ENCODE assay signal across 23 cellular contexts in genomic region chr1:248736992-248737391, GRCh38. TPM values are rescaled to one million over a fixed set of nuclear protein-coding genes. Genes with fewer than 3 reads are reported as not detected.
DNase-seq lines count a peak whose midpoint lies in the region; ATAC-seq and TF ChIP-seq lines count a peak whose summit lies in the region.
"Had no signal": no experiment of that assay in that cellular context is flagged by ENCODE, and none has a peak within 500 bp of the region (broad histone marks: within the 10 kb centered on the region; RNA-seq: fewer than 3 reads in every experiment).

No MANE protein-coding gene starts in this region.

- no peaks in the 10 kb centered on the region for H3K27me3 ChIP-seq in neutrophil
- H3K27me3 ChIP-seq in CD8-positive, alpha-beta T cell (ENCODE audit: insufficient read depth, low read length) = no peaks in the 10 kb centered on the region
- H3K27me3 ChIP-seq: BLaER1 treated with 17β-estradiol and CSF1 and Interleukin-3, amounts not matched to agents 10 nM and 100 nM had no signal

- peaks cover 3 to 14% (median 8%) of the 10 kb centered on the region in 7 donors for H3K9me3 Mint-ChIP-seq in CD14-positive monocyte
- peaks cover 4% of the 10 kb centered on the region for H3K9me3 Mint-ChIP-seq in CD8-positive, alpha-beta T cell

- H3K27ac Mint-ChIP-seq in CD14-positive monocyte = peak overlapping the region in 5 of 7 donors; percentile 15 to 85 (median 55)
- no peak overlapping the region for H3K27ac Mint-ChIP-seq in CD8-positive, alpha-beta T cell
- H3K27ac Mint-ChIP-seq: CD4-positive, CD25-positive, alpha-beta regulatory T cell; CD8-positive, alpha-beta memory T cell; GM23338; H9 had no signal

- ATAC-seq in CD8-positive, alpha-beta T cell = no peak
- ATAC-seq: A549, GM23338, HCT116 had no signal

- H3K4me1 ChIP-seq in neutrophil (ENCODE audit: control insufficient read depth in 1 of 2, insufficient read depth in 1 of 2, low read depth in 1 of 2, low read length in 1 of 2) = peaks cover 40 to 56% of the 10 kb centered on the region in 2 experiments
- H3K4me1 ChIP-seq in CD8-positive, alpha-beta T cell (ENCODE audit: insufficient read depth, low read length) = no peaks in the 10 kb centered on the region
- H3K4me1 ChIP-seq in OCI-LY7 (ENCODE audit: insufficient read depth, low read length, poor library complexity, severe bottlenecking) = no peaks in the 10 kb centered on the region
- H3K4me1 ChIP-seq: A549, BE2C had no signal

- CTCF ChIA-PET in CD8-positive, alpha-beta T cell (lab: Charles Lee) = no interaction called here
- CTCF ChIA-PET in OCI-LY7 (lab: Charles Lee; ENCODE audit: unreplicated experiment) = no interaction called here

- H2AFZ ChIP-seq in OCI-LY7 (ENCODE audit: low read length) = no peak overlapping the region
- H2AFZ ChIP-seq: GM23338 had no signal

- H3K79me2 ChIP-seq in OCI-LY7 (ENCODE audit: insufficient read depth, low read depth, low read length) = no peaks in the 10 kb centered on the region

- intact Hi-C loops in CD14-positive monocyte (cut with micrococcal nuclease) = no loop called here
- intact Hi-C loops in CD8-positive, alpha-beta T cell (cut with DNase I, micrococcal nuclease) = no loop called here
- intact Hi-C loops in OCI-LY7 (cut with micrococcal nuclease; ENCODE audit: unreplicated experiment) = no loop called here

- DNase-seq in CD14-positive monocyte (ENCODE audit: low spot score) = no peak
- DNase-seq in MV-4-11 (lab: John Stamatoyannopoulos, UW) = peak; percentile 10
- DNase-seq in iPS-NIHi7 (ENCODE audit: extremely low spot score) = peak; percentile 2
- DNase-seq in NCI-H748 treated with DMSO at 0.1 percent for 48 hours (lab: John Stamatoyannopoulos, UW) = no peak
- DNase-seq in CD8-positive, alpha-beta T cell = no peak
- DNase-seq in OCI-LY7 (ENCODE audit: low spot score) = no peak
- DNase-seq: 8988T; ACHN; AML-193; BE2C; CD4-positive, CD25-positive, alpha-beta regulatory T cell; CD8-positive, alpha-beta memory T cell; DMS 273 treated with DMSO at 0.1 percent for 48 hours; DMS79; EL; GDM1; H9 had no signal

- H3K4me1 Mint-ChIP-seq in CD14-positive monocyte = peaks cover 30% of the 10 kb centered on the region
- no peaks in the 10 kb centered on the region for H3K4me1 Mint-ChIP-seq in CD8-positive, alpha-beta T cell (ENCODE audit: low read depth)
- H3K4me1 Mint-ChIP-seq: CD4-positive, CD25-positive, alpha-beta regulatory T cell; CD8-positive, alpha-beta memory T cell; GM23338; H9 had no signal

- no TSS peak for BruUV-seq in OCI-LY7 (replicated peaks; lab: Mats Ljungman, UMichigan)

- no peaks in the 10 kb centered on the region for H3K36me3 ChIP-seq in neutrophil
- no peaks in the 10 kb centered on the region for H3K36me3 ChIP-seq in CD8-positive, alpha-beta T cell (ENCODE audit: insufficient read depth, low read length)
- no peaks in the 10 kb centered on the region for H3K36me3 ChIP-seq in OCI-LY7 (ENCODE audit: insufficient read depth, low read length)
- H3K36me3 ChIP-seq: BE2C; BLaER1 treated with 17β-estradiol and CSF1 and Interleukin-3, amounts not matched to agents 10 nM and 100 nM had no signal

- H3K36me3 Mint-ChIP-seq in CD14-positive monocyte = peaks cover 0 to 4% of the 10 kb centered on the region in 2 donors
- no peaks in the 10 kb centered on the region for H3K36me3 Mint-ChIP-seq in CD8-positive, alpha-beta T cell
- H3K36me3 Mint-ChIP-seq: CD4-positive, CD25-positive, alpha-beta regulatory T cell; CD8-positive, alpha-beta memory T cell had no signal

- H3K4me2 ChIP-seq in OCI-LY7 (ENCODE audit: low read length) = no peak overlapping the region
- H3K4me2 ChIP-seq: A549, GM23338 had no signal

- H3K9me3 ChIP-seq in neutrophil = no peaks in the 10 kb centered on the region
- no peaks in the 10 kb centered on the region for H3K9me3 ChIP-seq in CD8-positive, alpha-beta T cell (ENCODE audit: low read length)
- no peaks in the 10 kb centered on the region for H3K9me3 ChIP-seq in OCI-LY7 (ENCODE audit: low read length)
- H3K9me3 ChIP-seq: BE2C had no signal

- POLR2A ChIA-PET in CD8-positive, alpha-beta T cell (lab: Charles Lee) = no interaction called here
- POLR2A ChIA-PET in OCI-LY7 (lab: Charles Lee) = interaction anchor here (1.0 kb wide), 1 partner anchor 33 kb away, joined by 5 read pairs; no protein-coding TSS in a partner anchor

- peaks cover 0 to 5% (median 2%) of the 10 kb centered on the region in 3 donors for H3K27me3 Mint-ChIP-seq in CD14-positive monocyte (ENCODE audit: low read depth in 3 of 3)
- H3K27me3 Mint-ChIP-seq in CD8-positive, alpha-beta T cell (ENCODE audit: low read depth) = peaks cover 23% of the 10 kb centered on the region

- H3K27ac ChIP-seq in neutrophil (peak overlapping the region; percentile 69), OCI-LY7 (ENCODE audit: low read depth, low read length, poor library complexity, severe bottlenecking) (no peak overlapping the region)
- H3K27ac ChIP-seq in CD8-positive, alpha-beta T cell (ENCODE audit: low read depth, low read length) = no peak overlapping the region
- H3K27ac ChIP-seq: A549; BLaER1 treated with 17β-estradiol and CSF1 and Interleukin-3, amounts not matched to agents 10 nM and 100 nM had no signal

- no peaks in the 10 kb centered on the region for H4K20me1 ChIP-seq in OCI-LY7 (ENCODE audit: insufficient read depth, low read length)
- H4K20me1 ChIP-seq: BLaER1 treated with 17β-estradiol and CSF1 and Interleukin-3, amounts not matched to agents 10 nM and 100 nM had no signal

- H3K4me3 ChIP-seq in neutrophil (ENCODE audit: low read depth in 1 of 2, low read length in 1 of 2) (no peak overlapping the region), OCI-LY7 (ENCODE audit: low read depth, low read length, poor library complexity, severe bottlenecking) (no peak overlapping the region)
- H3K4me3 ChIP-seq in CD8-positive, alpha-beta T cell (ENCODE audit: low read depth, low read length) = no peak overlapping the region
- H3K4me3 ChIP-seq: A549; BLaER1 treated with 17β-estradiol and CSF1 and Interleukin-3, amounts not matched to agents 10 nM and 100 nM; GM23338 had no signal

- H3K9me2 ChIP-seq in OCI-LY7 (ENCODE audit: insufficient read depth, low read length) = no peaks in the 10 kb centered on the region

- no peak for TF ChIP-seq CTCF in CD14-positive monocyte (IDR thresholded peaks at IDR 0.05)
- no peak for TF ChIP-seq CTCF in neutrophil (IDR thresholded peaks at IDR 0.05)
- no peak for TF ChIP-seq CTCF in CD8-positive, alpha-beta T cell (IDR thresholded peaks at IDR 0.05)
- TF ChIP-seq CTCF in OCI-LY7 (conservative IDR thresholded peaks at IDR 0.05; ENCODE audit: low read length) = no peak

- peak overlapping the region in 1 of 2 donors; percentile 71 for H3K4me3 Mint-ChIP-seq in CD14-positive monocyte
- no peak overlapping the region for H3K4me3 Mint-ChIP-seq in CD8-positive, alpha-beta T cell
- H3K4me3 Mint-ChIP-seq: CD4-positive, CD25-positive, alpha-beta regulatory T cell; CD8-positive, alpha-beta memory T cell; GM23338; H9 had no signal

RNA-seq across cellular contexts. Expression of gene LYPD8, which starts 18.6 kb away (rescaled TPM):
- not detected for polyA plus RNA-seq in CD14-positive monocyte
- total RNA-seq in CD8-positive, alpha-beta T cell = not detected
- total RNA-seq in OCI-LY7 (2014; rRNA removed; shearing (Covaris generic)) = not detected in 2 replicates
- not detected in 2 replicates for total RNA-seq in OCI-LY7 (2022)
- total RNA-seq: CD4-positive, CD25-positive, alpha-beta regulatory T cell; CD8-positive, alpha-beta memory T cell; GM23338; H9 had no signal
- polyA plus RNA-seq: CD8-positive, alpha-beta memory T cell; GM23338 had no signal

RNA-seq across cellular contexts. Expression of gene OR14I1, which starts 34.4 kb away (rescaled TPM):
- not detected for polyA plus RNA-seq in CD14-positive monocyte
- total RNA-seq in CD8-positive, alpha-beta T cell = not detected
- total RNA-seq in OCI-LY7 (2014; rRNA removed; shearing (Covaris generic)) = not detected in 2 replicates
- not detected in 2 replicates for total RNA-seq in OCI-LY7 (2022)
- total RNA-seq: CD4-positive, CD25-positive, alpha-beta regulatory T cell; CD8-positive, alpha-beta memory T cell; GM23338; H4; H9 had no signal
- polyA plus RNA-seq: A549; CD4-positive, CD25-positive, alpha-beta regulatory T cell; CD8-positive, alpha-beta memory T cell; GM23338 had no signal

Comparison
In these comparisons a context has a peak if more than half of its experiments do, and no peak if none do; other contexts are left out.
1. DNase-seq: peak in MV-4-11 (single experiment) and iPS-NIHi7 (single experiment); none in CD14-positive monocyte (single experiment), NCI-H748 treated with DMSO at 0.1 percent for 48 hours (single experiment), CD8-positive, alpha-beta T cell (0 of 7) and OCI-LY7 (single experiment).